16 cellular contexts compared by ENCODE assay signal in genomic region chr4:159035570-159035969, GRCh38.
DNase-seq lines count a peak whose midpoint lies in the region; ATAC-seq and TF ChIP-seq lines count a peak whose summit lies in the region.
"Had no signal": no experiment of that assay in that cellular context is flagged by ENCODE, and none has a peak within 500 bp of the region (broad histone marks: within the 10 kb centered on the region; RNA-seq: fewer than 3 reads in every experiment).

No MANE protein-coding gene starts in this region.

- no peak overlapping the region for H3K4me2 ChIP-seq in neural cell (ENCODE audit: low read length)
- H3K4me2 ChIP-seq: A549 had no signal

- H3K79me2 ChIP-seq in neural cell (replicated peaks; ENCODE audit: insufficient read depth, low read length), result no peaks in the 10 kb centered on the region

- H3K36me3 ChIP-seq in neural cell (ENCODE audit: insufficient read depth, low read length), result no peaks in the 10 kb centered on the region
- H3K36me3 ChIP-seq: heart right ventricle had no signal

- no peaks in the 10 kb centered on the region for H4K20me1 ChIP-seq in neural cell (ENCODE audit: insufficient read depth)

- DNase-seq in NCI-H748 (lab: John Stamatoyannopoulos, UW; ENCODE audit: unreplicated experiment), result peak; percentile 38
- no peak for DNase-seq in NCI-H748 treated with DMSO at 0.1 percent for 48 hours (lab: John Stamatoyannopoulos, UW)
- no peak for DNase-seq in OCI-M2 (lab: John Stamatoyannopoulos, UW; ENCODE audit: unreplicated experiment)
- DNase-seq in COR-L47 (lab: John Stamatoyannopoulos, UW), result no peak
- DNase-seq in activated naive CD4-positive, alpha-beta T cell (lab: John Stamatoyannopoulos, UW), result no peak
- DNase-seq: heart right ventricle, KBM-7, left colon, NCI-H1694, psoas muscle had no signal

- H3K4me3 ChIP-seq in neural cell (ENCODE audit: low read length), result no peak overlapping the region
- H3K4me3 ChIP-seq: A549, heart right ventricle, psoas muscle had no signal

- no peak overlapping the region for H3K9ac ChIP-seq in neural cell (ENCODE audit: low read length)

- H3K9me2 ChIP-seq in neural cell (ENCODE audit: insufficient read depth, low read length), result no peaks in the 10 kb centered on the region

- H3K9me3 ChIP-seq in neural cell (ENCODE audit: low read length), result no peaks in the 10 kb centered on the region
- H3K9me3 ChIP-seq: A549, heart right ventricle, psoas muscle had no signal

- TF ChIP-seq RAD21 in neural cell (conservative IDR thresholded peaks at IDR 0.05), result no peak

- TF ChIP-seq CTCF in neural cell (IDR thresholded peaks at IDR 0.05; ENCODE audit: poor library complexity, severe bottlenecking), result no peak

- H3K27ac ChIP-seq in neural cell (ENCODE audit: low read length), result peak overlapping the region; percentile 8
- H3K27ac ChIP-seq: A549, epithelial cell of prostate, heart right ventricle, psoas muscle, VCaP had no signal

- H3K27me3 ChIP-seq in neural cell (ENCODE audit: insufficient read depth, low read depth, low read length), result no peaks in the 10 kb centered on the region
- H3K27me3 ChIP-seq: heart right ventricle had no signal

- no peak for TF ChIP-seq EP300 in neural cell (conservative IDR thresholded peaks at IDR 0.05; ENCODE audit: poor library complexity, severe bottlenecking)

- peaks cover 4% of the 10 kb centered on the region for H3F3A ChIP-seq in neural cell (ENCODE audit: insufficient read depth, low read length, poor library complexity, severe bottlenecking)

- H2AFZ ChIP-seq in neural cell (ENCODE audit: low read depth, low read length), result no peak overlapping the region

- ATAC-seq in HG02588 (IDR thresholded peaks at IDR 0.05; ENCODE audit: unreplicated experiment) (peak; percentile 69), HG03378 (IDR thresholded peaks at IDR 0.05; ENCODE audit: unreplicated experiment) (peak; percentile 66)
- ATAC-seq: A549, heart right ventricle, left colon, psoas muscle had no signal

TF ChIP-seq in neural cell, 6 proteins besides CTCF, POLR2A, EP300 and RAD21:
- TF ChIP-seq REST (IDR thresholded peaks at IDR 0.05; ENCODE audit: borderline replicate concordance) (no peak), TAF1 (IDR thresholded peaks at IDR 0.05; ENCODE audit: low read depth) (no peak), POLR2AphosphoS5 (IDR thresholded peaks at IDR 0.05) (no peak), MXI1 (conservative IDR thresholded peaks at IDR 0.05; ENCODE audit: poor library complexity, severe bottlenecking) (no peak), EZH2 (IDR thresholded peaks at IDR 0.05; ENCODE audit: borderline replicate concordance, insufficient read depth, low read length, poor library complexity, severe bottlenecking) (no peak), SMC3 (conservative IDR thresholded peaks at IDR 0.05; ENCODE audit: poor library complexity) (no peak)
